9 cellular contexts compared by ENCODE assay signal in the genomic region with DNA sequence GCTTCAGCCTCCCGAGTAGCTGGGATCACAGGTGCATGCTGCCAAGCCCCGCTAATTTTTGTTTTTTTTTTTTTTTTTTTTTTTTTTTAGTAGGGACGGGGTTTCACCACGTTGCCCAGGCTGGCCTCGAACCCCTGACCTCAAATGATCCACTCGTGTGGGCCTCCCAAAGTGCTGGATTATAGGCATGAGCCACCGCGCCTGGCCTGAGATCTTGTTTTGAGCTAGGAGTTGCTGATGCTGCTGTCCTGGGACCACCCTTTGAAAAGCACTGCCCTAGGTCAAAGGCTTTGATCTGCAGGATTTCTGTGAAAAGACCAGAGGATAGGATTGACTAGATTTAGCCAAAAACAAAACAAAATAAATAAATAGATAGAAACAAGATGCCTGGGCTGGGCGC. TPM values are rescaled to one million over a fixed set of nuclear protein-coding genes. Genes with fewer than 3 reads are reported as not detected.
DNase-seq lines count a peak whose midpoint lies in the region; ATAC-seq and TF ChIP-seq lines count a peak whose summit lies in the region.
"Had no signal": no experiment of that assay in that cellular context is flagged by ENCODE, and none has a peak within 500 bp of the region (broad histone marks: within the 10 kb centered on the region; RNA-seq: fewer than 3 reads in every experiment).

No MANE protein-coding gene starts in this region.

- H3K36me3 ChIP-seq in GM23338 (ENCODE audit: insufficient read depth) (no peaks in the 10 kb centered on the region), mammary epithelial cell (ENCODE audit: insufficient read depth, low read length) (no peaks in the 10 kb centered on the region), psoas muscle (ENCODE audit: insufficient read depth in 1 of 2, low read depth in 1 of 2) (peaks cover 0 to 2% of the 10 kb centered on the region in 2 donors)

- dilution Hi-C loops in mammary epithelial cell (cut with HindIII; ENCODE audit: low sequenced_read_pairs): no loop called here

- peaks cover 36% of the 10 kb centered on the region for H3K4me1 Mint-ChIP-seq in CD4-positive, alpha-beta T cell (ENCODE audit: low read depth)
- H3K4me1 Mint-ChIP-seq in GM23338: peaks cover 16% of the 10 kb centered on the region

- intact Hi-C loops in CD4-positive, alpha-beta T cell (cut with DNase I, micrococcal nuclease): loop anchor here in 1 of 2 experiments (2.0 kb wide), 2 partner anchors 100 to 140 kb away; a partner anchor contains a TSS
- intact Hi-C loops in mammary epithelial cell (cut with micrococcal nuclease): loop anchor here (5.0 kb wide), 1 partner anchor 366 kb away; no protein-coding TSS in a partner anchor
- intact Hi-C loops in psoas muscle (cut with DNase I): no loop called here

- no TSS peak for BruUV-seq in mammary epithelial cell (replicated peaks; lab: Mats Ljungman, UMichigan)

- TF ChIP-seq CTCF in CD4-positive, alpha-beta T cell (IDR thresholded peaks at IDR 0.05): no peak
- TF ChIP-seq CTCF in GM23338 (conservative IDR thresholded peaks at IDR 0.05; ENCODE audit: low read depth in 2 of 2) (no peak), mammary epithelial cell (conservative IDR thresholded peaks at IDR 0.05 in 1 of 2, IDR thresholded peaks at IDR 0.05 in 1 of 2; ENCODE audit: extremely low read depth in 1 of 2, insufficient read depth in 1 of 2, low read depth in 1 of 2, low read length in 2 of 2) (no peak), psoas muscle (IDR thresholded peaks at IDR 0.05) (no peak)

- DNase-seq in CD4-positive, alpha-beta T cell: no peak
- DNase-seq in GM23338 (ENCODE audit: low spot score) (no peak), mammary epithelial cell (no peak), psoas muscle (no peak), NCI-H524 (lab: John Stamatoyannopoulos, UW) (no peak), G401 (ENCODE audit: low spot score) (no peak)

- H3F3A ChIP-seq in GM23338 (replicated peaks; ENCODE audit: low read depth): no peaks in the 10 kb centered on the region

- H3K27ac Mint-ChIP-seq in CD4-positive, alpha-beta T cell: no peak overlapping the region
- H3K27ac Mint-ChIP-seq in GM23338: no peak overlapping the region

- H3K9me2 ChIP-seq in GM23338 (ENCODE audit: insufficient read depth): no peaks in the 10 kb centered on the region

- H3K27me3 Mint-ChIP-seq in CD4-positive, alpha-beta T cell: no peaks in the 10 kb centered on the region
- H3K27me3 Mint-ChIP-seq in GM23338 (ENCODE audit: insufficient read depth, low read depth, poor library complexity): peaks cover 15% of the 10 kb centered on the region
- H3K27me3 Mint-ChIP-seq: stimulated activated naive CD8-positive, alpha-beta T cell treated with anti-CD3 and anti-CD28 coated beads, Interleukin-15, amount 100 ng/mL, for 72 hours had no signal

- WGBS in mammary epithelial cell (ENCODE audit: low coverage, missing lambda C conversion rate): 60% methylated on average over 9 of the region's 9 CpGs
- 58 to 68% (median 62%) methylated on average over 8 to 9 of the region's 9 CpGs for WGBS in psoas muscle, 3 donors

- H3K4me3 ChIP-seq in GM23338 (no peak overlapping the region), mammary epithelial cell (replicated peaks in 1 of 3; ENCODE audit: insufficient read depth in 1 of 3, low read depth in 2 of 3, low read length in 3 of 3) (no peak overlapping the region), psoas muscle (peak overlapping the region; percentile 80)

- no peak overlapping the region for H3K27ac ChIP-seq in CD4-positive, alpha-beta T cell (ENCODE audit: low read depth, low read length)
- H3K27ac ChIP-seq in GM23338 (ENCODE audit: low read depth) (no peak overlapping the region), mammary epithelial cell (ENCODE audit: insufficient read depth, low read depth, low read length) (no peak overlapping the region), psoas muscle (no peak overlapping the region)

- H3K4me2 ChIP-seq in GM23338 (no peak overlapping the region), mammary epithelial cell (ENCODE audit: insufficient read depth, low read depth, low read length) (peak overlapping the region; percentile 88)

- peaks cover 10% of the 10 kb centered on the region for H3K36me3 Mint-ChIP-seq in CD4-positive, alpha-beta T cell (ENCODE audit: low read depth)
- no peaks in the 10 kb centered on the region for H3K36me3 Mint-ChIP-seq in GM23338 (ENCODE audit: low read depth)

- in situ Hi-C loops in mammary epithelial cell (cut with MboI; ENCODE audit: low sequenced_read_pairs in 2 of 2) (no loop called here), G401 (cut with HindIII; ENCODE audit: low sequenced_read_pairs) (no loop called here)

- CTCF ChIA-PET in CD4-positive, alpha-beta T cell (lab: Charles Lee): no interaction called here
- CTCF ChIA-PET in mammary epithelial cell (lab: Charles Lee; ENCODE audit: low non-redundant PET): no interaction called here

- H3K79me2 ChIP-seq in GM23338 (replicated peaks; ENCODE audit: insufficient read depth) (no peaks in the 10 kb centered on the region), mammary epithelial cell (ENCODE audit: insufficient read depth, low read length) (no peaks in the 10 kb centered on the region)

- H3K4me1 ChIP-seq in GM23338 (ENCODE audit: insufficient read depth) (peaks cover 10% of the 10 kb centered on the region), mammary epithelial cell (ENCODE audit: insufficient read depth, low read length) (peaks cover 7% of the 10 kb centered on the region), psoas muscle (peaks cover 13% of the 10 kb centered on the region)

- no peaks in the 10 kb centered on the region for H3K9me3 Mint-ChIP-seq in CD4-positive, alpha-beta T cell
- H3K9me3 Mint-ChIP-seq in GM23338: no peaks in the 10 kb centered on the region
- H3K9me3 Mint-ChIP-seq: stimulated activated naive CD8-positive, alpha-beta T cell treated with anti-CD3 and anti-CD28 coated beads, Interleukin-15, amount 100 ng/mL, for 72 hours had no signal

- H3K27me3 ChIP-seq in CD4-positive, alpha-beta T cell (ENCODE audit: control insufficient read depth, insufficient read depth, low read length): peaks cover 4% of the 10 kb centered on the region
- H3K27me3 ChIP-seq in GM23338 (ENCODE audit: insufficient read depth): no peaks in the 10 kb centered on the region
- H3K27me3 ChIP-seq in mammary epithelial cell (ENCODE audit: insufficient read depth, low read length): no peaks in the 10 kb centered on the region
- H3K27me3 ChIP-seq in psoas muscle (ENCODE audit: insufficient read depth in 3 of 3, low read length in 2 of 3): peaks cover 0 to 2% (median 0%) of the 10 kb centered on the region in 3 donors

- POLR2A ChIA-PET in CD4-positive, alpha-beta T cell (lab: Charles Lee): no interaction called here

- peak overlapping the region; percentile 91 for H3K4me3 Mint-ChIP-seq in CD4-positive, alpha-beta T cell
- H3K4me3 Mint-ChIP-seq in GM23338: no peak overlapping the region

- H3K9ac ChIP-seq in mammary epithelial cell (ENCODE audit: insufficient read depth, low read length): no peak overlapping the region

- H4K20me1 ChIP-seq in GM23338 (replicated peaks; ENCODE audit: insufficient read depth) (no peaks in the 10 kb centered on the region), mammary epithelial cell (ENCODE audit: insufficient read depth, low read length) (no peaks in the 10 kb centered on the region)

- H3K9me3 ChIP-seq in CD4-positive, alpha-beta T cell (ENCODE audit: control insufficient read depth, low read length): no peaks in the 10 kb centered on the region
- no peaks in the 10 kb centered on the region for H3K9me3 ChIP-seq in mammary epithelial cell (replicated peaks; ENCODE audit: insufficient read depth, low read length)
- no peaks in the 10 kb centered on the region for H3K9me3 ChIP-seq in psoas muscle

- no peak for ATAC-seq in CD4-positive, alpha-beta T cell (ENCODE audit: poor library complexity)
- ATAC-seq in GM23338: no peak
- no peak for ATAC-seq in psoas muscle
- no peak for ATAC-seq in GM21737 (IDR thresholded peaks at IDR 0.05; ENCODE audit: unreplicated experiment)
- no peak for ATAC-seq in activated CD4-positive, CD25-positive, alpha-beta regulatory T cell treated with anti-CD3 and anti-CD28 coated beads, Interleukin-2, amount 50 U/mL, for 24 hours

- peak overlapping the region; percentile 98; the same call in 1 of the 2 replicates for H2AFZ ChIP-seq in GM23338
- peak overlapping the region; percentile 98 for H2AFZ ChIP-seq in mammary epithelial cell (ENCODE audit: low read depth, low read length)

TF ChIP-seq in GM23338, 12 proteins besides CTCF, POLR2A, EP300 and RAD21:
- TF ChIP-seq ZNF331 (CRISPR knock-in tag; IDR thresholded peaks at IDR 0.05; ENCODE audit: low read depth) (no peak), ZNF114 (CRISPR knock-in tag; IDR thresholded peaks at IDR 0.05) (no peak), JUNB (IDR thresholded peaks at IDR 0.05; ENCODE audit: unreplicated experiment) (no peak)

RNA-seq across cellular contexts. Expression of a gene that starts 0.8 kb away (rescaled TPM):
- 10 to 100 TPM in 1 of 2 experiments, 1 to 10 TPM in 1; 9.7 to 12.2 TPM for total RNA-seq in CD4-positive, alpha-beta T cell
- 9.4 and 18.1 TPM in 2 replicates for total RNA-seq in GM23338 (2014; rRNA removed; shearing (Covaris generic))
- polyA plus RNA-seq in GM23338 (2016; fragmentation: Nextera tagmentation; extraction: Ambion mirVana) (10.3 and 10.8 TPM in 2 replicates), mammary epithelial cell (7.6 TPM), psoas muscle (1 to 10 TPM; 1.6 to 8.3 (median 2.6) TPM)
- total RNA-seq in mammary epithelial cell (10 to 100 TPM; 20.0 to 24.8 TPM), psoas muscle (1 to 10 TPM; 7.3 to 9.7 (median 8.6) TPM)
- polyA minus RNA-seq in mammary epithelial cell: 45.6 TPM
- 4.1 and 8.7 TPM in 2 replicates for total RNA-seq in G401 (2014; rRNA removed; shearing (Covaris generic))
